In the genomic region with DNA sequence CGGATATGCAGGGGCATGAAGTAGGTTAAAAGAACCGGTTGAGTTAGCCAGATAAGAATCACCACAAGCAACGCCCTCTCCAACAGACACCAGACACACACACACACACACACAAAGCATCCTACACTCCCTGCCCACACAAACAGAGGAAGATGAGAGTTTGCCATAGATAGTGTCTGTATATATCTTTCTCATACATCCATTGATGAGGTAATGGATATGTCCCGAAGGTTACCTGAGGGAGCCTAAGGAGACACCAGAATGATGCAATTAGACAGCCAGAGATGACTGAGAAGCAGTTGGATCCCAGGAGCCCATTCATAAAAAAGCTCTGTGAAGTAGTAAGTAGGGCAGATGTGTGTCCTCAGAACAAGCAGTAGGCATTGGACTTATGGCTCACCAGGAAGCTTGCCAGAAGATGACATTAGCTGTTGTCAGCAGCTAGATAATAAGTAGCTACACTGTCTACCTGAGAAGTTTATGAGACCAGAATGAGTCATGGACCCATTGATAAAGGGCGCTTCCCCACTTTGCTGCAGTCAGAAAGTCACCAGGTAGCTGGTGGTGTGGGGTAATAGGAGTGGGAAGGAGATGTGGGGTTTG, we compare ENCODE assay signal across 18 cellular contexts.
DNase-seq lines count a peak whose midpoint lies in the region; ATAC-seq, FAIRE-seq and TF ChIP-seq lines count a peak whose summit lies in the region.
"Had no signal": no experiment of that assay in that cellular context is flagged by ENCODE, and none has a peak within 500 bp of the region (broad histone marks: within the 10 kb centered on the region; RNA-seq: fewer than 3 reads in every experiment).

No MANE protein-coding gene starts in this region.

- no peak overlapping the region for H3K4me2 ChIP-seq in DND-41 (ENCODE audit: insufficient read depth, low read length)

- POLR2A ChIA-PET in T-cell (lab: Charles Lee): no interaction called here

- H3K4me3 Mint-ChIP-seq in mesothelial cell of epicardium (no peak overlapping the region), T-cell (no peak overlapping the region)
- H3K4me3 Mint-ChIP-seq in activated T-cell treated with anti-CD3 and anti-CD28 coated beads, Interleukin-2, amount 50 U/mL, for 24 hours: no peak overlapping the region
- H3K4me3 Mint-ChIP-seq: CD14-positive monocyte; naive thymus-derived CD8-positive, alpha-beta T cell; stimulated activated naive CD8-positive, alpha-beta T cell treated with anti-CD3 and anti-CD28 coated beads, Interleukin-15, Interleukin-2, amounts not matched to agents 100 ng/mL and 50 ng/mL, for 24 hours had no signal

- H3K27me3 ChIP-seq in DND-41 (ENCODE audit: insufficient read depth, low read length, poor library complexity) (no peaks in the 10 kb centered on the region), bronchial epithelial cell (ENCODE audit: control insufficient read depth, insufficient read depth, low read length) (no peaks in the 10 kb centered on the region)
- H3K27me3 ChIP-seq: adrenal gland had no signal

- no peaks in the 10 kb centered on the region for H3K9me3 Mint-ChIP-seq in mesothelial cell of epicardium
- H3K9me3 Mint-ChIP-seq in activated T-cell treated with anti-CD3 and anti-CD28 coated beads, Interleukin-2, amount 50 U/mL, for 24 hours: no peaks in the 10 kb centered on the region
- H3K9me3 Mint-ChIP-seq in T-cell: no peaks in the 10 kb centered on the region
- H3K9me3 Mint-ChIP-seq: CD14-positive monocyte; naive thymus-derived CD8-positive, alpha-beta T cell; stimulated activated naive CD8-positive, alpha-beta T cell treated with anti-CD3 and anti-CD28 coated beads, Interleukin-15, Interleukin-2, amounts not matched to agents 100 ng/mL and 50 ng/mL, for 24 hours had no signal

- H3K4me1 Mint-ChIP-seq in mesothelial cell of epicardium (peaks cover 4% of the 10 kb centered on the region), T-cell (no peaks in the 10 kb centered on the region)
- H3K4me1 Mint-ChIP-seq in activated T-cell treated with anti-CD3 and anti-CD28 coated beads, Interleukin-2, amount 50 U/mL, for 24 hours (ENCODE audit: low read depth): no peaks in the 10 kb centered on the region
- H3K4me1 Mint-ChIP-seq: CD14-positive monocyte; naive thymus-derived CD8-positive, alpha-beta T cell had no signal

- H3K9ac ChIP-seq in DND-41 (ENCODE audit: low read depth, low read length): no peak overlapping the region

- H3K4me3 ChIP-seq in DND-41 (ENCODE audit: low read depth in 1 of 2, low read length in 2 of 2) (no peak overlapping the region), LNCaP clone FGC (ENCODE audit: low read depth, low read length) (no peak overlapping the region), bronchial epithelial cell (ENCODE audit: low read depth, low read length) (no peak overlapping the region)
- H3K4me3 ChIP-seq: adrenal gland had no signal

- CTCF ChIA-PET in T-cell (lab: Charles Lee): no interaction called here

- H3K36me3 ChIP-seq in DND-41 (ENCODE audit: insufficient read depth, low read length) (no peaks in the 10 kb centered on the region), bronchial epithelial cell (ENCODE audit: control insufficient read depth, insufficient read depth, low read length) (no peaks in the 10 kb centered on the region)
- H3K36me3 ChIP-seq: adrenal gland had no signal

- ATAC-seq in DND-41 (ENCODE audit: insufficient read depth, low read depth): peak; percentile 33; the same call in 1 of the 3 replicates
- ATAC-seq in HG02870 (IDR thresholded peaks at IDR 0.05; ENCODE audit: unreplicated experiment): no peak
- no peak for ATAC-seq in T-cell (replicated peaks in 1 of 4)
- ATAC-seq: left colon; naive thymus-derived CD8-positive, alpha-beta T cell; SK-N-SH treated with all-trans-retinoic acid at 6 μM for 48 hours had no signal

- H3K79me2 ChIP-seq in DND-41 (ENCODE audit: insufficient read depth, low read length): no peaks in the 10 kb centered on the region

- H3K27me3 Mint-ChIP-seq in mesothelial cell of epicardium (ENCODE audit: low read depth) (no peaks in the 10 kb centered on the region), T-cell (no peaks in the 10 kb centered on the region)
- H3K27me3 Mint-ChIP-seq in activated T-cell treated with anti-CD3 and anti-CD28 coated beads, Interleukin-2, amount 50 U/mL, for 24 hours: no peaks in the 10 kb centered on the region
- H3K27me3 Mint-ChIP-seq: naive thymus-derived CD8-positive, alpha-beta T cell; stimulated activated naive CD8-positive, alpha-beta T cell treated with anti-CD3 and anti-CD28 coated beads, Interleukin-15, Interleukin-2, amounts not matched to agents 100 ng/mL and 50 ng/mL, for 24 hours had no signal

- FAIRE-seq in bronchial epithelial cell (lab: Jason Lieb, UNC): no peak

- H3K9me3 ChIP-seq in DND-41 (ENCODE audit: insufficient read depth, low read length, severe bottlenecking): no peaks in the 10 kb centered on the region
- H3K9me3 ChIP-seq: adrenal gland had no signal

- no peak for DNase-seq in DND-41
- DNase-seq in LNCaP clone FGC (ENCODE audit: low read depth): peak; percentile 52
- DNase-seq in bronchial epithelial cell (ENCODE audit: low read depth): peak; percentile 81
- no peak for DNase-seq in mesothelial cell of epicardium (ENCODE audit: low spot score in 2 of 2, unreplicated experiment in 2 of 2)
- DNase-seq in activated CD8-positive, alpha-beta memory T cell treated with anti-CD3 and anti-CD28 coated beads for 24 hours: no peak
- no peak for DNase-seq in activated T-cell treated with anti-CD3 and anti-CD28 coated beads, Interleukin-2, amount 50 U/mL, for 24 hours
- no peak for DNase-seq in T-cell
- DNase-seq: activated CD4-positive, CD25-positive, alpha-beta regulatory T cell; adrenal gland; foreskin melanocyte; KBM-7; left colon; naive thymus-derived CD8-positive, alpha-beta T cell; NCI-H187 treated with DMSO at 0.1 percent for 48 hours had no signal

- H3K36me3 Mint-ChIP-seq in mesothelial cell of epicardium (no peaks in the 10 kb centered on the region), T-cell (no peaks in the 10 kb centered on the region)
- no peaks in the 10 kb centered on the region for H3K36me3 Mint-ChIP-seq in activated T-cell treated with anti-CD3 and anti-CD28 coated beads, Interleukin-2, amount 50 U/mL, for 24 hours (ENCODE audit: low read depth)
- H3K36me3 Mint-ChIP-seq: CD14-positive monocyte; naive thymus-derived CD8-positive, alpha-beta T cell had no signal

- H3K27ac Mint-ChIP-seq in mesothelial cell of epicardium (peak overlapping the region; percentile 0), T-cell (no peak overlapping the region)
- H3K27ac Mint-ChIP-seq in activated T-cell treated with anti-CD3 and anti-CD28 coated beads, Interleukin-2, amount 50 U/mL, for 24 hours: no peak overlapping the region
- H3K27ac Mint-ChIP-seq: CD14-positive monocyte; naive thymus-derived CD8-positive, alpha-beta T cell; stimulated activated naive CD8-positive, alpha-beta T cell treated with anti-CD3 and anti-CD28 coated beads, Interleukin-15, Interleukin-2, amounts not matched to agents 100 ng/mL and 50 ng/mL, for 24 hours had no signal

- H3K4me1 ChIP-seq in DND-41 (ENCODE audit: insufficient read depth, low read length): no peaks in the 10 kb centered on the region
- H3K4me1 ChIP-seq: adrenal gland had no signal

- no peak overlapping the region for H2AFZ ChIP-seq in DND-41 (ENCODE audit: low read depth, low read length)

- TF ChIP-seq CTCF in DND-41 (IDR thresholded peaks at IDR 0.05; ENCODE audit: borderline replicate concordance, extremely low read depth, low read length, poor library complexity, severe bottlenecking) (no peak), LNCaP clone FGC (IDR thresholded peaks at IDR 0.05; ENCODE audit: control insufficient read depth, extremely low read depth, insufficient read depth) (no peak), bronchial epithelial cell (IDR thresholded peaks at IDR 0.05; ENCODE audit: insufficient read depth, low read length, severe bottlenecking) (no peak), mesothelial cell of epicardium (IDR thresholded peaks at IDR 0.05; ENCODE audit: unreplicated experiment) (no peak)

- H3K27ac ChIP-seq in DND-41 (ENCODE audit: low read length): no peak overlapping the region
- H3K27ac ChIP-seq: adrenal gland had no signal

- H4K20me1 ChIP-seq in DND-41 (ENCODE audit: insufficient read depth, low read length): no peaks in the 10 kb centered on the region

Comparison
In these comparisons a context has a peak if more than half of its experiments do, and no peak if none do; other contexts are left out.
1. DNase-seq: peak in LNCaP clone FGC (single experiment) and bronchial epithelial cell (single experiment); none in DND-41 (single experiment), mesothelial cell of epicardium (0 of 2), activated CD8-positive, alpha-beta memory T cell treated with anti-CD3 and anti-CD28 coated beads for 24 hours (single experiment), activated T-cell treated with anti-CD3 and anti-CD28 coated beads, Interleukin-2, amount 50 U/mL, for 24 hours (single experiment) and T-cell (0 of 34).